Comparison of ENCODE assay signal across 18 cellular contexts in the genomic region with DNA sequence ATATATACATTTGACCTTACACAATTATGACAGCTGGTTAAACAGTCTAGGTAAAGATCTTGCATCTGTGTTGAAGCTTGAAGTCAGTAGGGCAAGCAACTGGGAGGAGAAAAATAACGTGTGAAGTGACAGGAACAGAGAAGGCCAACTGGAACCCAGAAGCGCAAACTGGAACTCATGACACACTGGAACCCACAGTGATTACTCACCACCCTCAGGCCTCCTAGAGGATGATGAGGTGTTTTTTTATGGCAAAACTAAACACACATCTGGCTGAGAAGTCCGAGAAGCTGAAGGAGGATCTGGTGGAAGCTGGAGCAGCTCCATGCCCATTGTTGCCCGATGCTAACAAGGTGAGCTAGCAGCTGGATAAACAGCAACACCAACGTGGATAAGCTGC.
DNase-seq lines count a peak whose midpoint lies in the region; ATAC-seq, FAIRE-seq and TF ChIP-seq lines count a peak whose summit lies in the region.
"Had no signal": no experiment of that assay in that cellular context is flagged by ENCODE, and none has a peak within 500 bp of the region (broad histone marks: within the 10 kb centered on the region; RNA-seq: fewer than 3 reads in every experiment).

No MANE protein-coding gene starts in this region.

- H3K27ac ChIP-seq in mammary epithelial cell (ENCODE audit: insufficient read depth, low read depth, low read length) (peak overlapping the region; percentile 40), small intestine (ENCODE audit: low read depth in 1 of 2, low read length in 1 of 2) (no peak overlapping the region), spleen (no peak overlapping the region)
- H3K27ac ChIP-seq: left ventricle myocardium inferior, neural progenitor cell, SJSA1, skin epidermis had no signal

- H3K9me3 Mint-ChIP-seq in activated T-cell treated with anti-CD3 and anti-CD28 coated beads, Interleukin-2, amount 50 U/mL, for 72 hours, result peaks cover 3 to 12% of the 10 kb centered on the region in 2 donors

- H3K9ac ChIP-seq in mammary epithelial cell (ENCODE audit: insufficient read depth, low read length), result no peak overlapping the region
- H3K9ac ChIP-seq: neural progenitor cell had no signal

- no peaks in the 10 kb centered on the region for H3K79me2 ChIP-seq in mammary epithelial cell (ENCODE audit: insufficient read depth, low read length)

- peak; percentile 6 to 7 for DNase-seq in activated T-cell treated with anti-CD3 and anti-CD28 coated beads, Interleukin-2, amount 50 U/mL, for 72 hours
- DNase-seq in activated T-cell treated with anti-CD3 and anti-CD28 coated beads, Interleukin-2, amount 50 U/mL, for 1 hour, result no peak
- DNase-seq in LHCN-M2 (ENCODE audit: low read depth), result peak; percentile 67
- DNase-seq in mammary epithelial cell, result peak; percentile 96
- peak; percentile 39 for DNase-seq in skeletal muscle cell (ENCODE audit: low read depth)
- no peak for DNase-seq in small intestine
- no peak for DNase-seq in HEK293T (ENCODE audit: extremely low spot score)
- no peak for DNase-seq in spleen
- DNase-seq: DMS79, head of caudate nucleus, left ventricle myocardium inferior, NCI-H1436, NCI-H69 had no signal

- peak; percentile 70 to 80 for ATAC-seq in activated T-cell treated with anti-CD3 and anti-CD28 coated beads, Interleukin-2, amount 50 U/mL, for 72 hours (replicated peaks in 1 of 2)
- ATAC-seq: GM23338 had no signal

- H3K4me3 Mint-ChIP-seq in activated T-cell treated with anti-CD3 and anti-CD28 coated beads, Interleukin-2, amount 50 U/mL, for 72 hours, result no peak overlapping the region
- H3K4me3 Mint-ChIP-seq: GM23338, neural progenitor cell, type B pancreatic cell had no signal

- in situ Hi-C loops in mammary epithelial cell (cut with MboI; ENCODE audit: low sequenced_read_pairs in 2 of 2), result no loop called here

- H3K36me3 Mint-ChIP-seq in activated T-cell treated with anti-CD3 and anti-CD28 coated beads, Interleukin-2, amount 50 U/mL, for 72 hours (ENCODE audit: insufficient read depth in 2 of 2), result peaks cover 4 to 11% of the 10 kb centered on the region in 2 donors
- H3K36me3 Mint-ChIP-seq: neural progenitor cell, type B pancreatic cell had no signal

- peaks cover 15% of the 10 kb centered on the region for H3K4me1 Mint-ChIP-seq in activated T-cell treated with anti-CD3 and anti-CD28 coated beads, Interleukin-2, amount 50 U/mL, for 72 hours (ENCODE audit: low read depth)
- H3K4me1 Mint-ChIP-seq: GM23338, neural progenitor cell had no signal

- intact Hi-C loops in mammary epithelial cell (cut with micrococcal nuclease), result loop anchor here (5.0 kb wide), 1 partner anchor 107 kb away; a partner anchor contains a TSS
- intact Hi-C loops in spleen (cut with DNase I; ENCODE audit: low total_unique reads), result no loop called here

- peaks cover 16% of the 10 kb centered on the region for H3K4me1 ChIP-seq in mammary epithelial cell (ENCODE audit: insufficient read depth, low read length)
- no peaks in the 10 kb centered on the region for H3K4me1 ChIP-seq in small intestine (ENCODE audit: control insufficient read depth in 2 of 2, insufficient read depth in 1 of 2, low read depth in 1 of 2, low read length in 1 of 2)
- H3K4me1 ChIP-seq in spleen, result no peaks in the 10 kb centered on the region
- H3K4me1 ChIP-seq: left ventricle myocardium inferior, neural progenitor cell had no signal

- CTCF ChIA-PET in mammary epithelial cell (lab: Charles Lee; ENCODE audit: low non-redundant PET) (interaction anchor here (0.6 kb wide), 1 partner anchor 40 kb away, joined by 3 read pairs; no protein-coding TSS in a partner anchor), HEK293T (lab: Yijun Ruan, JAX) (no interaction called here)

- no peaks in the 10 kb centered on the region for H3K27me3 ChIP-seq in mammary epithelial cell (ENCODE audit: insufficient read depth, low read length)
- no peaks in the 10 kb centered on the region for H3K27me3 ChIP-seq in small intestine (ENCODE audit: control insufficient read depth in 2 of 2, insufficient read depth in 2 of 2, low read length in 2 of 2)
- no peaks in the 10 kb centered on the region for H3K27me3 ChIP-seq in spleen (replicated peaks in 1 of 7)
- H3K27me3 ChIP-seq: neural progenitor cell, SJSA1 had no signal

- 8% methylated on average over 4 of the region's 5 CpGs for WGBS in mammary epithelial cell (ENCODE audit: low coverage, missing lambda C conversion rate)
- 70 to 83% (median 80%) methylated on average over 5 of the region's 5 CpGs for WGBS in small intestine, 3 donors
- 87 to 92% (median 88%) methylated on average over 5 of the region's 5 CpGs for WGBS in spleen, 5 donors

- H3K36me3 ChIP-seq in mammary epithelial cell (ENCODE audit: insufficient read depth, low read length) (no peaks in the 10 kb centered on the region), small intestine (ENCODE audit: control insufficient read depth in 2 of 2, insufficient read depth in 2 of 2, low read length in 2 of 2) (no peaks in the 10 kb centered on the region), spleen (no peaks in the 10 kb centered on the region)
- H3K36me3 ChIP-seq: left ventricle myocardium inferior, neural progenitor cell, SJSA1 had no signal

- POLR2A ChIA-PET in HEK293T (lab: Yijun Ruan, JAX), result no interaction called here

- dilution Hi-C loops in mammary epithelial cell (cut with HindIII; ENCODE audit: low sequenced_read_pairs), result no loop called here

- H2AFZ ChIP-seq in mammary epithelial cell (ENCODE audit: low read depth, low read length), result peak overlapping the region; percentile 17
- H2AFZ ChIP-seq: GM23338, neural progenitor cell had no signal

- H3K9me3 ChIP-seq in mammary epithelial cell (replicated peaks; ENCODE audit: insufficient read depth, low read length), result no peaks in the 10 kb centered on the region
- no peaks in the 10 kb centered on the region for H3K9me3 ChIP-seq in small intestine (ENCODE audit: control insufficient read depth, low read depth)
- peaks cover 0 to 11% (median 0%) of the 10 kb centered on the region in 8 donors for H3K9me3 ChIP-seq in spleen
- H3K9me3 ChIP-seq: SJSA1 had no signal

- no peaks in the 10 kb centered on the region for H4K20me1 ChIP-seq in mammary epithelial cell (ENCODE audit: insufficient read depth, low read length)

- FAIRE-seq in small intestine (lab: Jason Lieb, UNC), result no peak

- no TSS peak for BruUV-seq in mammary epithelial cell (replicated peaks; lab: Mats Ljungman, UMichigan)

- no peak for TF ChIP-seq POLR2A in spleen (IDR thresholded peaks at IDR 0.05)

- H3K27ac Mint-ChIP-seq in activated T-cell treated with anti-CD3 and anti-CD28 coated beads, Interleukin-2, amount 50 U/mL, for 72 hours, result no peak overlapping the region
- H3K27ac Mint-ChIP-seq: GM23338, neural progenitor cell, type B pancreatic cell had no signal

- no peaks in the 10 kb centered on the region for H3K27me3 Mint-ChIP-seq in activated T-cell treated with anti-CD3 and anti-CD28 coated beads, Interleukin-2, amount 50 U/mL, for 72 hours (ENCODE audit: low read depth)
- H3K27me3 Mint-ChIP-seq: type B pancreatic cell had no signal

- no peak overlapping the region for H3K4me3 ChIP-seq in mammary epithelial cell (replicated peaks in 1 of 3; ENCODE audit: insufficient read depth in 1 of 3, low read depth in 2 of 3, low read length in 3 of 3)
- no peak overlapping the region for H3K4me3 ChIP-seq in skeletal muscle cell (ENCODE audit: low read depth, low read length)
- no peak overlapping the region for H3K4me3 ChIP-seq in small intestine (ENCODE audit: low read depth in 1 of 2, low read length in 2 of 2)
- no peak overlapping the region for H3K4me3 ChIP-seq in spleen
- H3K4me3 ChIP-seq: GM23338, left ventricle myocardium inferior, neural progenitor cell, SJSA1, skin epidermis had no signal

- TF ChIP-seq CTCF in mammary epithelial cell (conservative IDR thresholded peaks at IDR 0.05 in 1 of 2, IDR thresholded peaks at IDR 0.05 in 1 of 2; ENCODE audit: extremely low read depth in 1 of 2, insufficient read depth in 1 of 2, low read depth in 1 of 2, low read length in 2 of 2) (no peak), spleen (IDR thresholded peaks at IDR 0.05 in 8 of 11, conservative IDR thresholded peaks at IDR 0.05 in 3 of 11) (no peak)

- H3K4me2 ChIP-seq in mammary epithelial cell (ENCODE audit: insufficient read depth, low read depth, low read length), result peak overlapping the region; percentile 25
- H3K4me2 ChIP-seq: GM23338, neural progenitor cell had no signal

TF ChIP-seq in HEK293T, 16 proteins besides CTCF, POLR2A, EP300 and RAD21:
- TF ChIP-seq FOXK2 (IDR thresholded peaks at IDR 0.05) (no peak), ZNF384 (IDR thresholded peaks at IDR 0.05) (no peak), ARNT (IDR thresholded peaks at IDR 0.05) (no peak), NFRKB (IDR thresholded peaks at IDR 0.05) (no peak), SP1 (IDR thresholded peaks at IDR 0.05) (no peak), HDGF (IDR thresholded peaks at IDR 0.05; ENCODE audit: borderline replicate concordance) (no peak), FOXA1 (IDR thresholded peaks at IDR 0.05) (no peak), CTBP1 (IDR thresholded peaks at IDR 0.05; ENCODE audit: borderline replicate concordance) (no peak), FOXM1 (IDR thresholded peaks at IDR 0.05; ENCODE audit: borderline replicate concordance) (no peak), BHLHE40 (IDR thresholded peaks at IDR 0.05; ENCODE audit: borderline replicate concordance) (no peak), L3MBTL2 (conservative IDR thresholded peaks at IDR 0.05) (no peak), TARDBP (IDR thresholded peaks at IDR 0.05) (no peak)

Comparison
In these comparisons a context has a peak if more than half of its experiments do, and no peak if none do; other contexts are left out.
1. DNase-seq: peak in activated T-cell treated with anti-CD3 and anti-CD28 coated beads, Interleukin-2, amount 50 U/mL, for 72 hours (2 of 2), LHCN-M2 (single experiment), mammary epithelial cell (single experiment) and skeletal muscle cell (single experiment); none in activated T-cell treated with anti-CD3 and anti-CD28 coated beads, Interleukin-2, amount 50 U/mL, for 1 hour (single experiment), small intestine (single experiment), HEK293T (single experiment) and spleen (single experiment).